30 cellular contexts compared by ENCODE assay signal in the genomic region with DNA sequence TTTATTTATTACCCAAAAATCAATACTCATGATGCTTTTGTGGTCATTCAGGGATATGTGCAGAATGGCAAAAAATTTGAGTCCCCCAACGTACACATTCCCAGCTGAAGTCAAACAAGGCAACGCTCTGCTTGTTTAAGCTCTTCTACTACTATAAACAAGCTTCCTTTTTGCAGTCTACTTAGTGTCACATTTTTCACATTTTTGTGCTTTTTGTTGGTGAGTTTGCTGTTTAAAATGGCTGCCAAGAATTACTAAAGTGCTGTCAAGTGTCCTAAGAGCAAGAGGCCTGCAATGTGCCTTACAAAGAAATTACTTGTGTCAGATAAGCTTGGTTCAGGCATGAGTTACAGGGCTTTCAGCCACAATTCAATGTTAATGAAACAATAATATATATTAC. TPM values are rescaled to one million over a fixed set of nuclear protein-coding genes. Genes with fewer than 3 reads are reported as not detected.
DNase-seq lines count a peak whose midpoint lies in the region; ATAC-seq and TF ChIP-seq lines count a peak whose summit lies in the region.
"Had no signal": no experiment of that assay in that cellular context is flagged by ENCODE, and none has a peak within 500 bp of the region (broad histone marks: within the 10 kb centered on the region; RNA-seq: fewer than 3 reads in every experiment).

No MANE protein-coding gene starts in this region.

- no peak overlapping the region for H3K4me3 ChIP-seq in AG09309 (ENCODE audit: control insufficient read depth, low read depth, low read length)
- no peak overlapping the region for H3K4me3 ChIP-seq in IMR-90 (ENCODE audit: insufficient read depth, low read depth, low read length)
- H3K4me3 ChIP-seq in neural progenitor cell, result no peak overlapping the region
- H3K4me3 ChIP-seq: adrenal gland, cardiac muscle cell, smooth muscle cell had no signal

- no peak overlapping the region for H3K14ac ChIP-seq in IMR-90 (replicated peaks; ENCODE audit: low read depth, low read length)

- no peak overlapping the region for H2BK5ac ChIP-seq in IMR-90 (ENCODE audit: low read depth, low read length, poor library complexity, severe bottlenecking)

- H3K4me1 Mint-ChIP-seq in neural progenitor cell, result peaks cover 12% of the 10 kb centered on the region
- H3K4me1 Mint-ChIP-seq in activated CD8-positive, alpha-beta T cell treated with anti-CD3 and anti-CD28 coated beads for 36 hours (ENCODE audit: low read depth), result no peaks in the 10 kb centered on the region
- H3K4me1 Mint-ChIP-seq: nephron progenitor cell; stimulated activated naive CD8-positive, alpha-beta T cell treated with anti-CD3 and anti-CD28 coated beads, Interleukin-15, amount 100 ng/mL, for 72 hours had no signal

- H2AFZ ChIP-seq in IMR-90 (replicated peaks; ENCODE audit: low read length, poor library complexity) (no peak overlapping the region), neural progenitor cell (replicated peaks) (peak overlapping the region; percentile 70)

- H3K4me3 Mint-ChIP-seq in neural progenitor cell, result no peak overlapping the region
- H3K4me3 Mint-ChIP-seq in activated CD8-positive, alpha-beta T cell treated with anti-CD3 and anti-CD28 coated beads for 36 hours, result no peak overlapping the region
- H3K4me3 Mint-ChIP-seq: nephron progenitor cell; stimulated activated naive CD8-positive, alpha-beta T cell treated with anti-CD3 and anti-CD28 coated beads, Interleukin-15, amount 100 ng/mL, for 72 hours had no signal

- H3K27ac Mint-ChIP-seq in neural progenitor cell, result no peak overlapping the region
- H3K27ac Mint-ChIP-seq in activated CD8-positive, alpha-beta T cell treated with anti-CD3 and anti-CD28 coated beads for 36 hours, result no peak overlapping the region
- H3K27ac Mint-ChIP-seq: nephron progenitor cell; stimulated activated naive CD8-positive, alpha-beta T cell treated with anti-CD3 and anti-CD28 coated beads, Interleukin-15, amount 100 ng/mL, for 72 hours had no signal

- H3K79me2 ChIP-seq in neural progenitor cell (ENCODE audit: low read depth), result no peaks in the 10 kb centered on the region

- in situ Hi-C loops in IMR-90 (cut with MboI; ENCODE audit: low sequenced_read_pairs), result no loop called here

- no peak overlapping the region for H3K56ac ChIP-seq in IMR-90 (ENCODE audit: extremely low read depth, insufficient read depth, low read length)

- H2BK20ac ChIP-seq in IMR-90 (ENCODE audit: low read depth, low read length), result no peak overlapping the region

- no peak overlapping the region for H2BK120ac ChIP-seq in IMR-90 (ENCODE audit: low read depth, low read length)

- H3K18ac ChIP-seq in IMR-90 (ENCODE audit: low read depth, low read length), result no peak overlapping the region

- H3K4me1 ChIP-seq in IMR-90 (ENCODE audit: control insufficient read depth, insufficient read depth, low read length) (no peaks in the 10 kb centered on the region), neural progenitor cell (peaks cover 38% of the 10 kb centered on the region)
- H3K4me1 ChIP-seq: adrenal gland had no signal

- peaks cover 5% of the 10 kb centered on the region for H3K9me3 Mint-ChIP-seq in neural progenitor cell
- no peaks in the 10 kb centered on the region for H3K9me3 Mint-ChIP-seq in activated CD8-positive, alpha-beta T cell treated with anti-CD3 and anti-CD28 coated beads for 36 hours
- H3K9me3 Mint-ChIP-seq: stimulated activated naive CD8-positive, alpha-beta T cell treated with anti-CD3 and anti-CD28 coated beads, Interleukin-15, amount 100 ng/mL, for 72 hours had no signal

- no CpG with 5 or more reads among the region's 2 CpGs for WGBS in IMR-90 (ENCODE audit: extremely low coverage in 2 of 2, insufficient read length in 1 of 2), 2 experiments

- H3K27me3 ChIP-seq in IMR-90 (ENCODE audit: control insufficient read depth, insufficient read depth, low read length) (no peaks in the 10 kb centered on the region), neural progenitor cell (no peaks in the 10 kb centered on the region)
- H3K27me3 ChIP-seq: adrenal gland, cardiac muscle cell had no signal

- DNase-seq in AG09309 (ENCODE audit: low read depth), result peak; percentile 5
- peak; percentile 1 for DNase-seq in IMR-90
- peak; percentile 6 for DNase-seq in foreskin melanocyte
- peak; percentile 5 for DNase-seq in neural progenitor cell (ENCODE audit: low spot score)
- no peak for DNase-seq in left lobe of liver (ENCODE audit: low spot score)
- DNase-seq in activated CD8-positive, alpha-beta T cell treated with anti-CD3 and anti-CD28 coated beads for 36 hours, result no peak
- DNase-seq in NCI-H1417 (lab: John Stamatoyannopoulos, UW), result no peak
- DNase-seq: activated effector memory CD4-positive, alpha-beta T cell treated with anti-CD3 and anti-CD28 coated beads, Interleukin-2, amount 50 U/mL, for 16 hours; adrenal gland; dermis blood vessel endothelial cell; foreskin fibroblast; H7; hippocampal formation; midbrain; NCI-H1048; NCI-H2029 treated with DMSO at 0.1 percent for 48 hours; NCI-H446; nephron progenitor cell; stimulated activated CD4-positive, alpha-beta T cell treated with anti-CD3 and anti-CD28 coated beads, Interleukin-2, amount 100 ng/mL, for 48 hours; stimulated activated naive CD8-positive, alpha-beta T cell treated with anti-CD3 and anti-CD28 coated beads, Interleukin-15, amount 100 ng/mL, for 72 hours had no signal

- H3K27ac ChIP-seq in IMR-90 (ENCODE audit: insufficient read depth, low read length) (no peak overlapping the region), neural progenitor cell (no peak overlapping the region)
- H3K27ac ChIP-seq: adrenal gland, C4-2B, cardiac muscle cell had no signal

- ATAC-seq in IMR-90 (ENCODE audit: low read depth), result peak; percentile 35; the same call in 1 of the 2 replicates
- no peak for ATAC-seq in left lobe of liver
- ATAC-seq in HG02885 (IDR thresholded peaks at IDR 0.05; ENCODE audit: poor library complexity, unreplicated experiment), result no peak
- no peak for ATAC-seq in activated CD8-positive, alpha-beta T cell treated with anti-CD3 and anti-CD28 coated beads for 36 hours
- ATAC-seq: stimulated activated naive CD8-positive, alpha-beta T cell treated with anti-CD3 and anti-CD28 coated beads, Interleukin-15, amount 100 ng/mL, for 72 hours had no signal

- H4K20me1 ChIP-seq in IMR-90 (ENCODE audit: insufficient read depth, low read length), result no peaks in the 10 kb centered on the region
- no peaks in the 10 kb centered on the region for H4K20me1 ChIP-seq in neural progenitor cell (ENCODE audit: low read depth)

- H3F3A ChIP-seq in neural progenitor cell (ENCODE audit: low read depth), result peaks cover 21% of the 10 kb centered on the region

- no peak overlapping the region for H2AK9ac ChIP-seq in IMR-90 (replicated peaks; ENCODE audit: low read depth, low read length, poor library complexity)

- POLR2A ChIA-PET in IMR-90 (lab: Charles Lee; ENCODE audit: unreplicated experiment), result no interaction called here
- POLR2A ChIA-PET in activated CD8-positive, alpha-beta T cell treated with anti-CD3 and anti-CD28 coated beads for 36 hours (lab: Charles Lee), result no interaction called here

- H4K8ac ChIP-seq in IMR-90 (ENCODE audit: low read depth in 2 of 2, low read length in 2 of 2), result no peak overlapping the region

- BruUV-seq in IMR-90 (replicated peaks; lab: Mats Ljungman, UMichigan), result no TSS peak

- no peaks in the 10 kb centered on the region for H3K9me1 ChIP-seq in IMR-90 (ENCODE audit: insufficient read depth, low read length)

- H3K79me1 ChIP-seq in IMR-90 (ENCODE audit: low read depth in 1 of 2, low read length in 2 of 2), result no peaks in the 10 kb centered on the region

- H3K9me3 ChIP-seq in IMR-90 (ENCODE audit: control insufficient read depth, insufficient read depth, low read length), result no peaks in the 10 kb centered on the region
- no peaks in the 10 kb centered on the region for H3K9me3 ChIP-seq in neural progenitor cell (ENCODE audit: low read depth)
- H3K9me3 ChIP-seq: adrenal gland had no signal

- no peak overlapping the region for H4K5ac ChIP-seq in IMR-90 (ENCODE audit: low read depth, low read length)

- H3K9ac ChIP-seq in IMR-90 (ENCODE audit: low read depth, low read length) (no peak overlapping the region), neural progenitor cell (no peak overlapping the region)

- no peak overlapping the region for H3K4ac ChIP-seq in IMR-90 (ENCODE audit: low read depth, low read length)

- H4K91ac ChIP-seq in IMR-90 (ENCODE audit: insufficient read depth, low read depth, low read length), result no peak overlapping the region

- no peak overlapping the region for H3K23ac ChIP-seq in IMR-90 (ENCODE audit: low read depth, low read length)

- H3K36me3 Mint-ChIP-seq in neural progenitor cell, result no peaks in the 10 kb centered on the region
- H3K36me3 Mint-ChIP-seq in activated CD8-positive, alpha-beta T cell treated with anti-CD3 and anti-CD28 coated beads for 36 hours (ENCODE audit: low read depth), result no peaks in the 10 kb centered on the region

- H2BK15ac ChIP-seq in IMR-90 (ENCODE audit: low read depth, low read length), result no peak overlapping the region

- H3K4me2 ChIP-seq in IMR-90 (ENCODE audit: low read depth, low read length), result no peak overlapping the region
- peak overlapping the region; percentile 32 for H3K4me2 ChIP-seq in neural progenitor cell
- H3K4me2 ChIP-seq: smooth muscle cell had no signal

- TF ChIP-seq CTCF in AG09309 (IDR thresholded peaks at IDR 0.05; ENCODE audit: control insufficient read depth, insufficient read depth, low read depth, low read length, missing control alignments) (no peak), IMR-90 (conservative IDR thresholded peaks at IDR 0.05; ENCODE audit: low read depth, low read length) (no peak), neural progenitor cell (IDR thresholded peaks at IDR 0.05) (no peak)
- no peak for TF ChIP-seq CTCF in activated CD8-positive, alpha-beta T cell treated with anti-CD3 and anti-CD28 coated beads for 36 hours (IDR thresholded peaks at IDR 0.05)

- CTCF ChIA-PET in IMR-90 (lab: Yijun Ruan, JAX), result interaction anchor here (0.6 kb wide), 1 partner anchor 332 kb away, joined by 3 read pairs; no protein-coding TSS in a partner anchor
- CTCF ChIA-PET in activated CD8-positive, alpha-beta T cell treated with anti-CD3 and anti-CD28 coated beads for 36 hours (lab: Charles Lee), result no interaction called here

- dilution Hi-C loops in IMR-90 (cut with HindIII; ENCODE audit: low sequenced_read_pairs, unreplicated experiment), result no loop called here

- TF ChIP-seq POLR2A in IMR-90 (IDR thresholded peaks at IDR 0.05; ENCODE audit: low read depth, low read length), result no peak

- no peak for TF ChIP-seq RAD21 in IMR-90 (IDR thresholded peaks at IDR 0.05; ENCODE audit: low read length)

- no peak overlapping the region for H2AK5ac ChIP-seq in IMR-90 (ENCODE audit: low read depth, low read length)

- intact Hi-C loops in IMR-90 (cut with micrococcal nuclease), result loop anchor here (5.0 kb wide), 1 partner anchor 265 kb away; no protein-coding TSS in a partner anchor
- intact Hi-C loops in activated CD8-positive, alpha-beta T cell treated with anti-CD3 and anti-CD28 coated beads for 36 hours (cut with micrococcal nuclease), result no loop called here

- peaks cover 9% of the 10 kb centered on the region for H3K27me3 Mint-ChIP-seq in neural progenitor cell (ENCODE audit: insufficient read depth, low read depth)
- H3K27me3 Mint-ChIP-seq in activated CD8-positive, alpha-beta T cell treated with anti-CD3 and anti-CD28 coated beads for 36 hours, result peaks cover 17% of the 10 kb centered on the region

- no peaks in the 10 kb centered on the region for H3K36me3 ChIP-seq in IMR-90 (ENCODE audit: control insufficient read depth, insufficient read depth, low read length)
- no peaks in the 10 kb centered on the region for H3K36me3 ChIP-seq in neural progenitor cell
- H3K36me3 ChIP-seq: adrenal gland, cardiac muscle cell had no signal

RNA-seq across cellular contexts. Expression of a gene that starts 2.1 kb away (rescaled TPM):
- total RNA-seq in IMR-90 (2012; rRNA removed), result not detected in 2 replicates
- not detected in 2 replicates for polyA plus RNA-seq in IMR-90 (2012; rRNA removed)
- not detected in 2 replicates for polyA plus RNA-seq in IMR-90 (2012; cell fraction: cytosol; rRNA removed)
- polyA plus RNA-seq in IMR-90 (2012; cell fraction: nucleus; rRNA removed; ENCODE audit: low replicate concordance), result not detected in 2 replicates
- not detected in 2 replicates for total RNA-seq in neural progenitor cell (ENCODE audit: low replicate concordance)
- total RNA-seq in left lobe of liver, result not detected
- not detected for total RNA-seq in activated CD8-positive, alpha-beta T cell treated with anti-CD3 and anti-CD28 coated beads for 36 hours
- total RNA-seq: adrenal gland; cardiac muscle cell; dermis blood vessel endothelial cell; H7; HT1080; LHCN-M2; pulmonary artery endothelial cell; SK-MEL-5; smooth muscle cell; T-helper 2 cell treated with Interferon-gamma antibody and Interleukin-4, amounts not matched to agents 100 ng/mL and 5 ng/mL, for 36 hours had no signal
- polyA plus RNA-seq: adrenal gland, cardiac muscle cell, keratinocyte, smooth muscle cell had no signal

RNA-seq across cellular contexts. Expression of a gene that starts 29.8 kb away (rescaled TPM):
- total RNA-seq in IMR-90 (2012; rRNA removed) (not detected in 2 replicates), neural progenitor cell (ENCODE audit: low replicate concordance) (not detected in 2 replicates), left lobe of liver (not detected)
- not detected in 2 replicates for polyA plus RNA-seq in IMR-90 (2012; rRNA removed)
- not detected in 2 replicates for polyA plus RNA-seq in IMR-90 (2012; cell fraction: cytosol; rRNA removed)
- not detected in 2 replicates for polyA plus RNA-seq in IMR-90 (2012; cell fraction: nucleus; rRNA removed; ENCODE audit: low replicate concordance)
- not detected for total RNA-seq in activated CD8-positive, alpha-beta T cell treated with anti-CD3 and anti-CD28 coated beads for 36 hours
- total RNA-seq: adrenal gland; cardiac muscle cell; dermis blood vessel endothelial cell; HT1080; LHCN-M2; pulmonary artery endothelial cell; SK-MEL-5; smooth muscle cell; T-helper 2 cell treated with Interferon-gamma antibody and Interleukin-4, amounts not matched to agents 100 ng/mL and 5 ng/mL, for 36 hours had no signal
- polyA plus RNA-seq: adrenal gland, cardiac muscle cell, keratinocyte, smooth muscle cell had no signal

RNA-seq across cellular contexts. Expression of a gene that starts 37.7 kb away (rescaled TPM):
- not detected in 2 replicates for total RNA-seq in IMR-90 (2012; rRNA removed)
- not detected in 2 replicates for polyA plus RNA-seq in IMR-90 (2012; rRNA removed)
- not detected in 2 replicates for polyA plus RNA-seq in IMR-90 (2012; cell fraction: cytosol; rRNA removed)
- polyA plus RNA-seq in IMR-90 (2012; cell fraction: nucleus; rRNA removed; ENCODE audit: low replicate concordance), result not detected in 2 replicates
- total RNA-seq in neural progenitor cell (ENCODE audit: low replicate concordance), result not detected in 2 replicates
- not detected for total RNA-seq in left lobe of liver
- total RNA-seq in activated CD8-positive, alpha-beta T cell treated with anti-CD3 and anti-CD28 coated beads for 36 hours, result not detected
- total RNA-seq: adrenal gland; cardiac muscle cell; dermis blood vessel endothelial cell; H7; HT1080; LHCN-M2; pulmonary artery endothelial cell; SK-MEL-5; smooth muscle cell; T-helper 2 cell treated with Interferon-gamma antibody and Interleukin-4, amounts not matched to agents 100 ng/mL and 5 ng/mL, for 36 hours had no signal
- polyA plus RNA-seq: adrenal gland, cardiac muscle cell, keratinocyte, smooth muscle cell had no signal

RNA-seq across cellular contexts. Expression of a gene that starts 52.5 kb away (rescaled TPM):
- total RNA-seq in IMR-90 (2012; rRNA removed), result not detected in 2 replicates
- polyA plus RNA-seq in IMR-90 (2012; rRNA removed), result not detected in 2 replicates
- polyA plus RNA-seq in IMR-90 (2012; cell fraction: cytosol; rRNA removed), result not detected in 2 replicates
- polyA plus RNA-seq in IMR-90 (2012; cell fraction: nucleus; rRNA removed; ENCODE audit: low replicate concordance), result not detected in 2 replicates
- total RNA-seq in neural progenitor cell (ENCODE audit: low replicate concordance), result not detected in 2 replicates
- not detected for total RNA-seq in left lobe of liver
- total RNA-seq in activated CD8-positive, alpha-beta T cell treated with anti-CD3 and anti-CD28 coated beads for 36 hours, result not detected
- total RNA-seq: adrenal gland; cardiac muscle cell; dermis blood vessel endothelial cell; H7; HT1080; LHCN-M2; pulmonary artery endothelial cell; SK-MEL-5; smooth muscle cell; T-helper 2 cell treated with Interferon-gamma antibody and Interleukin-4, amounts not matched to agents 100 ng/mL and 5 ng/mL, for 36 hours had no signal
- polyA plus RNA-seq: adrenal gland, cardiac muscle cell, keratinocyte, smooth muscle cell had no signal

RNA-seq across cellular contexts. Expression of a gene that starts 54.1 kb away (rescaled TPM):
- total RNA-seq in IMR-90 (2012; rRNA removed) (not detected in 2 replicates), neural progenitor cell (ENCODE audit: low replicate concordance) (not detected in 2 replicates), left lobe of liver (not detected)
- not detected in 2 replicates for polyA plus RNA-seq in IMR-90 (2012; rRNA removed)
- polyA plus RNA-seq in IMR-90 (2012; cell fraction: cytosol; rRNA removed), result not detected in 2 replicates
- not detected in 2 replicates for polyA plus RNA-seq in IMR-90 (2012; cell fraction: nucleus; rRNA removed; ENCODE audit: low replicate concordance)
- not detected for total RNA-seq in activated CD8-positive, alpha-beta T cell treated with anti-CD3 and anti-CD28 coated beads for 36 hours
- total RNA-seq: adrenal gland; cardiac muscle cell; dermis blood vessel endothelial cell; H7; HT1080; LHCN-M2; pulmonary artery endothelial cell; SK-MEL-5; smooth muscle cell; T-helper 2 cell treated with Interferon-gamma antibody and Interleukin-4, amounts not matched to agents 100 ng/mL and 5 ng/mL, for 36 hours had no signal
- polyA plus RNA-seq: adrenal gland, cardiac muscle cell, keratinocyte, smooth muscle cell had no signal

Comparison
In these comparisons a context has a peak if more than half of its experiments do, and no peak if none do; other contexts are left out.
1. DNase-seq: peak in AG09309 (single experiment), IMR-90 (single experiment), foreskin melanocyte (single experiment) and neural progenitor cell (single experiment); none in left lobe of liver (single experiment), activated CD8-positive, alpha-beta T cell treated with anti-CD3 and anti-CD28 coated beads for 36 hours (single experiment) and NCI-H1417 (0 of 3).